Comparison of ENCODE assay signal across 9 cellular contexts in genomic region chr14:89165810-89166209, GRCh38.
DNase-seq lines count a peak whose midpoint lies in the region; ATAC-seq and TF ChIP-seq lines count a peak whose summit lies in the region.
"Had no signal": no experiment of that assay in that cellular context is flagged by ENCODE, and none has a peak within 500 bp of the region (broad histone marks: within the 10 kb centered on the region; RNA-seq: fewer than 3 reads in every experiment).

No MANE protein-coding gene starts in this region.

- no peaks in the 10 kb centered on the region for H3K9me3 ChIP-seq in smooth muscle cell (replicated peaks; ENCODE audit: low read depth)

- no peak overlapping the region for H2AFZ ChIP-seq in smooth muscle cell (ENCODE audit: low read depth)

- peak; percentile 16 for DNase-seq in GM10266 (ENCODE audit: extremely low spot score)
- no peak for DNase-seq in mesothelial cell of epicardium (ENCODE audit: low spot score in 2 of 2, unreplicated experiment in 2 of 2)
- DNase-seq in smooth muscle cell (lab: John Stamatoyannopoulos, UW; ENCODE audit: unreplicated experiment), result no peak
- no peak for DNase-seq in NCI-H2171 (lab: John Stamatoyannopoulos, UW)
- DNase-seq: DMS 273 treated with DMSO at 0.1 percent for 48 hours had no signal

- H3K9me3 Mint-ChIP-seq in IgD-negative memory B cell, result peaks cover 0 to 7% (median 2%) of the 10 kb centered on the region in 3 donors
- H3K9me3 Mint-ChIP-seq in mesothelial cell of epicardium, result peaks cover 18% of the 10 kb centered on the region

- H4K20me1 ChIP-seq in smooth muscle cell (ENCODE audit: low read depth), result no peaks in the 10 kb centered on the region

- H3K4me3 ChIP-seq in smooth muscle cell, result no peak overlapping the region

- 72% methylated on average over 3 of the region's 3 CpGs for WGBS in smooth muscle cell (ENCODE audit: low lambda C conversion rate)

- no peaks in the 10 kb centered on the region for H3K79me2 ChIP-seq in smooth muscle cell (ENCODE audit: low read depth)

- H3K4me3 Mint-ChIP-seq in IgD-negative memory B cell (peak overlapping the region; percentile 70 to 93 (median 84)), mesothelial cell of epicardium (no peak overlapping the region)

- ATAC-seq in GM21381 (IDR thresholded peaks at IDR 0.05; ENCODE audit: unreplicated experiment) (peak; percentile 7), HG03108 (IDR thresholded peaks at IDR 0.05; ENCODE audit: unreplicated experiment) (no peak), HG03565 (IDR thresholded peaks at IDR 0.05; ENCODE audit: unreplicated experiment) (no peak)

- H3K9ac ChIP-seq in smooth muscle cell (ENCODE audit: low read depth), result no peak overlapping the region

- H3K4me1 Mint-ChIP-seq in IgD-negative memory B cell, result peaks cover 9 to 24% (median 22%) of the 10 kb centered on the region in 3 donors
- H3K4me1 Mint-ChIP-seq in mesothelial cell of epicardium, result peaks cover 11% of the 10 kb centered on the region

- H3K36me3 ChIP-seq in smooth muscle cell (ENCODE audit: low read depth), result no peaks in the 10 kb centered on the region

- H3K27me3 Mint-ChIP-seq in IgD-negative memory B cell, result no peaks in the 10 kb centered on the region
- H3K27me3 Mint-ChIP-seq in mesothelial cell of epicardium (ENCODE audit: low read depth), result no peaks in the 10 kb centered on the region

- no peak overlapping the region for H3K4me2 ChIP-seq in smooth muscle cell

- H3K27ac ChIP-seq in smooth muscle cell (ENCODE audit: low read depth), result no peak overlapping the region

- H3K4me1 ChIP-seq in smooth muscle cell (ENCODE audit: low read depth), result no peaks in the 10 kb centered on the region

- no peaks in the 10 kb centered on the region for H3K27me3 ChIP-seq in smooth muscle cell (ENCODE audit: low read depth)

- H3K36me3 Mint-ChIP-seq in IgD-negative memory B cell, result peaks cover 5% of the 10 kb centered on the region
- peaks cover 30% of the 10 kb centered on the region for H3K36me3 Mint-ChIP-seq in mesothelial cell of epicardium

- no peaks in the 10 kb centered on the region for H3F3A ChIP-seq in smooth muscle cell (ENCODE audit: low read depth)

- TF ChIP-seq CTCF in GM10266 (IDR thresholded peaks at IDR 0.05; ENCODE audit: control insufficient read depth, insufficient read depth, low read depth, missing control alignments) (no peak), mesothelial cell of epicardium (IDR thresholded peaks at IDR 0.05; ENCODE audit: unreplicated experiment) (no peak), smooth muscle cell (IDR thresholded peaks at IDR 0.05; ENCODE audit: borderline replicate concordance, insufficient read depth, poor library complexity, severe bottlenecking) (no peak)

- H3K27ac Mint-ChIP-seq in IgD-negative memory B cell, result peak overlapping the region; percentile 35 to 95 (median 78)
- H3K27ac Mint-ChIP-seq in mesothelial cell of epicardium, result peak overlapping the region; percentile 27
